34 cellular contexts compared by ENCODE assay signal in the genomic region with DNA sequence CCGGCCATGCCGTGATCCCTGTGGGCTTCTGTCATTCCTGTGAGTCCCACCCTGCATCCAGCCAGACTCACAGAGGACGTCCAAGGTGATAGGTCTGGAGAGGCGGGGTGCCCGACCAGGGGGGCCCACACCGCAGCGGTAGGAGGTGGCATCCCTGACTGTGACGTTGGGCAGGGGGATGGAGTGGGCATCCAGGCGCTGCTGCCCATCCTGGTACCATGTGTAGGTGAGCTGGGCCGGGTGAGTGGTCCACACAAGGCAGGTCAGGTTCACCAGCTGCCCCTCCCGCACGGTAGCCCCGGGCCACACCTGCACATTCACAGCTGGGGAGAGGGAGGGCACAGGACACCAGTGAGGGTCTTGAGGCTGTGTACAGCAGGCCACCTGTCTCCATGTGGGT. TPM values are rescaled to one million over a fixed set of nuclear protein-coding genes. Genes with fewer than 3 reads are reported as not detected.
"Had no signal": no experiment of that assay in that cellular context is flagged by ENCODE, and none has a peak within 500 bp of the region (broad histone marks: within the 10 kb centered on the region; RNA-seq: fewer than 3 reads in every experiment).

No MANE protein-coding gene starts in this region.

- H3K9me3 ChIP-seq: colonic mucosa, esophagus squamous epithelium, lower lobe of right lung had no signal

- H3K9me3 Mint-ChIP-seq: dendritic cell treated with granulocyte-macrophage colony-stimulating factor and Interleukin-4, amounts not matched to agents 40 ng/mL and 50 ng/mL, for 4 days; effector memory CD8-positive, alpha-beta T cell; mesothelial cell of epicardium had no signal

- H3K4me1 Mint-ChIP-seq: endodermal cell, mesothelial cell of epicardium had no signal

- H3K27me3 ChIP-seq: colonic mucosa, esophagus squamous epithelium, gastrocnemius medialis, heart right ventricle had no signal

- ATAC-seq: effector memory CD8-positive, alpha-beta T cell; esophagus mucosa; gastrocnemius medialis; heart right ventricle; left colon; left lobe of liver; lower lobe of right lung; mucosa of descending colon had no signal

- FAIRE-seq: endometrium, islet of Langerhans, keratinocyte had no signal

- H3K27ac Mint-ChIP-seq: dendritic cell treated with granulocyte-macrophage colony-stimulating factor and Interleukin-4, amounts not matched to agents 40 ng/mL and 50 ng/mL, for 4 days; effector memory CD8-positive, alpha-beta T cell; endodermal cell; mesothelial cell of epicardium had no signal

- H3K4me1 ChIP-seq: colonic mucosa, esophagus squamous epithelium, gastrocnemius medialis, heart right ventricle, left ventricle myocardium inferior, lower lobe of right lung had no signal

- H3K36me3 Mint-ChIP-seq: mesothelial cell of epicardium had no signal

- DNase-seq: colonic mucosa; cortex of kidney; effector CD8-positive, alpha-beta T cell; effector memory CD8-positive, alpha-beta T cell; erythroblast; esophagus squamous epithelium; foreskin fibroblast; foreskin melanocyte; gastrocnemius medialis; glutamatergic neuron; head of caudate nucleus; heart right ventricle; hippocampal formation; kidney glomerular epithelial cell; left colon; left ventricle myocardium inferior; lower lobe of right lung; mesenchymal stem cell; mucosa of descending colon had no signal

- H3K4me3 ChIP-seq: colonic mucosa, esophagus squamous epithelium, gastrocnemius medialis, heart right ventricle, left ventricle myocardium inferior, lower lobe of right lung, mucosa of descending colon had no signal

- H3K27ac ChIP-seq: colonic mucosa, epithelial cell of prostate, esophagus squamous epithelium, gastrocnemius medialis, heart right ventricle, left ventricle myocardium inferior, lower lobe of right lung had no signal

- H3K36me3 ChIP-seq: colonic mucosa, esophagus squamous epithelium, gastrocnemius medialis, left ventricle myocardium inferior, lower lobe of right lung had no signal

- H3K4me3 Mint-ChIP-seq: dendritic cell treated with granulocyte-macrophage colony-stimulating factor and Interleukin-4, amounts not matched to agents 40 ng/mL and 50 ng/mL, for 4 days; effector memory CD8-positive, alpha-beta T cell; endodermal cell; mesothelial cell of epicardium had no signal

RNA-seq across cellular contexts. Expression of a gene that starts 11.6 kb away (rescaled TPM):
- total RNA-seq: dermis microvascular lymphatic vessel endothelial cell, glomerular endothelial cell had no signal
- polyA plus RNA-seq: keratinocyte had no signal

RNA-seq across cellular contexts. Expression of a gene that starts 19.0 kb away (rescaled TPM):
- total RNA-seq: dermis microvascular lymphatic vessel endothelial cell, endodermal cell, glomerular endothelial cell, lung microvascular endothelial cell had no signal
- polyA plus RNA-seq: keratinocyte had no signal

RNA-seq across cellular contexts. Expression of a gene that starts 30.2 kb away (rescaled TPM):
- total RNA-seq: colonic mucosa, dermis microvascular lymphatic vessel endothelial cell, endodermal cell, esophagus mucosa, esophagus squamous epithelium, gastrocnemius medialis, glomerular endothelial cell, heart right ventricle, left colon, left lobe of liver, left ventricle myocardium inferior, lower leg skin, lower lobe of right lung, lung microvascular endothelial cell, mesenteric fat pad, mesothelial cell of epicardium, mucosa of descending colon, myocyte had no signal
- polyA plus RNA-seq: heart right ventricle, keratinocyte had no signal

RNA-seq across cellular contexts. Expression of a gene that starts 39.1 kb away (rescaled TPM):
- total RNA-seq: myocyte had no signal
- polyA plus RNA-seq: keratinocyte had no signal
